2 cellular contexts compared by ENCODE assay signal in genomic region chr2:121736462-121737336, GRCh38.
TF ChIP-seq lines count a peak whose summit lies in the region.

Gene NIFK (minus strand): TSS chr2:121736875. CDS start chr2:121736850, 25 bp downstream.

TF ChIP-seq in IMR-90, 13 proteins besides CTCF, POLR2A, EP300 and RAD21:
- TF ChIP-seq CHD1 (IDR thresholded peaks at IDR 0.05; ENCODE audit: low read depth, low read length) (no peak), RFX5 (IDR thresholded peaks at IDR 0.05; ENCODE audit: low read depth, low read length) (no peak), MAZ (IDR thresholded peaks at IDR 0.05; ENCODE audit: borderline replicate concordance, low read depth, low read length) (peak; percentile 94; the same call in 1 of the 2 replicates), SMC3 (IDR thresholded peaks at IDR 0.05; ENCODE audit: low read depth, low read length) (no peak), USF2 (IDR thresholded peaks at IDR 0.05; ENCODE audit: low read depth, low read length) (peak; percentile 57; the same call in 1 of the 2 replicates), BHLHE40 (IDR thresholded peaks at IDR 0.05; ENCODE audit: low read depth, low read length) (peak; percentile 65; the same call in 1 of the 2 replicates), FOS (IDR thresholded peaks at IDR 0.05; ENCODE audit: low read depth, low read length) (no peak), NFE2L2 (IDR thresholded peaks at IDR 0.05; ENCODE audit: low read depth, low read length) (no peak), MAFK (IDR thresholded peaks at IDR 0.05; ENCODE audit: low read depth, low read length) (no peak), CEBPB (IDR thresholded peaks at IDR 0.05; ENCODE audit: low read depth, low read length) (peak; percentile 58), MXI1 (IDR thresholded peaks at IDR 0.05; ENCODE audit: borderline replicate concordance, low read depth, low read length) (peak; percentile 98), RCOR1 (IDR thresholded peaks at IDR 0.05; ENCODE audit: insufficient replicate concordance, low read length) (no peak), ELK1 (IDR thresholded peaks at IDR 0.05; ENCODE audit: borderline replicate concordance, low read depth, low read length) (no peak)

TF ChIP-seq in endothelial cell of umbilical vein, 7 proteins besides CTCF, POLR2A, EP300 and RAD21:
- peak; percentile 42 for TF ChIP-seq POLR2AphosphoS5 (IDR thresholded peaks at IDR 0.05; ENCODE audit: insufficient read depth, low read depth, low read length)
- TF ChIP-seq, protein P1, sequence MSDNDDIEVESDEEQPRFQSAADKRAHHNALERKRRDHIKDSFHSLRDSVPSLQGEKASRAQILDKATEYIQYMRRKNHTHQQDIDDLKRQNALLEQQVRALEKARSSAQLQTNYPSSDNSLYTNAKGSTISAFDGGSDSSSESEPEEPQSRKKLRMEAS (IDR thresholded peaks at IDR 0.05; ENCODE audit: insufficient read depth, insufficient read length) = peak; percentile 35
- TF ChIP-seq EZH2 (IDR thresholded peaks at IDR 0.05; ENCODE audit: borderline replicate concordance, low read depth, low read length, severe bottlenecking) = no peak
- peak; percentile 82 for TF ChIP-seq MYC (IDR thresholded peaks at IDR 0.05; ENCODE audit: low read depth, low read length)
